Comparison of ENCODE assay signal across 1 cellular context in the genomic region with DNA sequence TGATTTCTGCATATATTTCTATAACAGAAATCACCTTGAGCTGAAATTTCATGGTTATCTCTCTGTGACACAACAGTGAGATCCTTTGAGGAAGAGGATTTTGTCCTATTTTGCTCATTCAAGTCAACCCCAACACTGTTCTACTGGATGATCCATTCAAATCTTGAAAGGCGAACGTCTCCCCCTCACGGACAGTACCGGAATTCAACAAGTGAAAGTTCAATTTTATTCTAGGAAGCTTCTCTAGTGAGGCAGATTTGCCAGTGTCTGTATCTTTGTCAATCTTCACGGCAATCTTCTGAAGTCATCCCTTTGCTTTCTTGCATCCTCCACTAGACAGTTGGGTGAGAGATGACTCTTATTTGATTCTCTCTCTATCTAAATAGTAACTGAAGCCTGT.
TF ChIP-seq lines count a peak whose summit lies in the region.

No MANE protein-coding gene starts in this region.

TF ChIP-seq in H1, 55 proteins besides CTCF, POLR2A, EP300 and RAD21:
- no peak for TF ChIP-seq ATF2 (IDR thresholded peaks at IDR 0.05; ENCODE audit: low read length)
- TF ChIP-seq POLR2AphosphoS5 (IDR thresholded peaks at IDR 0.05; ENCODE audit: low read depth, low read length): no peak
- no peak for TF ChIP-seq SIN3A (conservative IDR thresholded peaks at IDR 0.05 in 1 of 2, IDR thresholded peaks at IDR 0.05 in 1 of 2; ENCODE audit: low read depth in 1 of 2, low read length in 2 of 2)
- no peak for TF ChIP-seq SIX5 (IDR thresholded peaks at IDR 0.05; ENCODE audit: low read depth, low read length)
- no peak for TF ChIP-seq CREB1 (IDR thresholded peaks at IDR 0.05)
- TF ChIP-seq CBX8 (IDR thresholded peaks at IDR 0.05; ENCODE audit: borderline replicate concordance, low read depth, low read length): no peak
- no peak for TF ChIP-seq BACH1 (IDR thresholded peaks at IDR 0.05; ENCODE audit: low read length)
- TF ChIP-seq BRCA1 (IDR thresholded peaks at IDR 0.05; ENCODE audit: low read depth, low read length): no peak
